Comparison of ENCODE assay signal across 20 cellular contexts in genomic region chr5:54778783-54779182, GRCh38.
A peak's percentile ranks its signal among the peaks of the same experiment; 100 is the strongest.
DNase-seq lines count a peak whose midpoint lies in the region; ATAC-seq and TF ChIP-seq lines count a peak whose summit lies in the region.
"Had no signal": no experiment of that assay in that cellular context is flagged by ENCODE, and none has a peak within 500 bp of the region (broad histone marks: within the 10 kb centered on the region; RNA-seq: fewer than 3 reads in every experiment).

No MANE protein-coding gene starts in this region.

- H4K20me1 ChIP-seq in fibroblast of lung (ENCODE audit: control insufficient read depth, extremely low read depth, insufficient read depth, low read length) (no peaks in the 10 kb centered on the region), osteoblast (ENCODE audit: insufficient read depth, low read length) (no peaks in the 10 kb centered on the region)
- H4K20me1 ChIP-seq: BLaER1 had no signal

- H3K27me3 Mint-ChIP-seq in HFFc6 (ENCODE audit: insufficient read depth) = peaks cover 3% of the 10 kb centered on the region
- peaks cover 22% of the 10 kb centered on the region for H3K27me3 Mint-ChIP-seq in activated T-helper 17 cell treated with anti-CD3 and anti-CD28 coated beads, Interleukin-2, amount 50 U/mL, for 72 hours
- peaks cover 18% of the 10 kb centered on the region for H3K27me3 Mint-ChIP-seq in activated CD8-positive, alpha-beta memory T cell treated with anti-CD3 and anti-CD28 coated beads, Interleukin-2, amount 10 ng/mL, durations not matched to agents 7 days and 5 days

- H3K79me2 ChIP-seq in fibroblast of lung (ENCODE audit: control insufficient read depth, insufficient read depth, low read length) (no peaks in the 10 kb centered on the region), osteoblast (ENCODE audit: insufficient read depth, low read length) (no peaks in the 10 kb centered on the region)

- no peak overlapping the region for H3K9ac ChIP-seq in fibroblast of lung (ENCODE audit: insufficient read depth, low read length)
- H3K9ac ChIP-seq: BLaER1 had no signal

- H3K36me3 Mint-ChIP-seq in HFFc6 (ENCODE audit: low read depth) = no peaks in the 10 kb centered on the region; the same call in 1 of the 2 replicates
- H3K36me3 Mint-ChIP-seq in activated T-helper 17 cell treated with anti-CD3 and anti-CD28 coated beads, Interleukin-2, amount 50 U/mL, for 72 hours (ENCODE audit: low read depth) = no peaks in the 10 kb centered on the region
- peaks cover 10% of the 10 kb centered on the region for H3K36me3 Mint-ChIP-seq in activated CD8-positive, alpha-beta memory T cell treated with anti-CD3 and anti-CD28 coated beads, Interleukin-2, amount 10 ng/mL, durations not matched to agents 7 days and 5 days
- H3K36me3 Mint-ChIP-seq: CD14-positive monocyte; CD4-positive, alpha-beta memory T cell had no signal

- H3K9me3 ChIP-seq in fibroblast of lung (ENCODE audit: control insufficient read depth, insufficient read depth, low read depth, low read length) (no peaks in the 10 kb centered on the region), osteoblast (ENCODE audit: low read depth, low read length) (no peaks in the 10 kb centered on the region)

- DNase-seq in NCI-H82 (lab: John Stamatoyannopoulos, UW) = peak; percentile 38
- no peak for DNase-seq in NCI-H82 treated with DMSO at 0.1 percent for 48 hours (lab: John Stamatoyannopoulos, UW; ENCODE audit: unreplicated experiment)
- peak; percentile 27 for DNase-seq in HFFc6
- no peak for DNase-seq in fibroblast of lung (ENCODE audit: low read depth in 2 of 2)
- no peak for DNase-seq in osteoblast (ENCODE audit: insufficient read length, low spot score, missing footprints)
- no peak for DNase-seq in activated CD8-positive, alpha-beta memory T cell treated with anti-CD3 and anti-CD28 coated beads, Interleukin-2, amount 10 ng/mL, durations not matched to agents 7 days and 5 days
- DNase-seq: CD4-positive, alpha-beta memory T cell; DMS153; DMS79; GF-D8; GOT3; H7 had no signal

- H3K36me3 ChIP-seq in fibroblast of lung (ENCODE audit: control insufficient read depth, insufficient read depth, low read length) = no peaks in the 10 kb centered on the region
- no peaks in the 10 kb centered on the region for H3K36me3 ChIP-seq in osteoblast (ENCODE audit: insufficient read depth, low read length)
- H3K36me3 ChIP-seq: BLaER1 had no signal

- CTCF ChIA-PET in activated CD8-positive, alpha-beta memory T cell treated with anti-CD3 and anti-CD28 coated beads, Interleukin-2, amount 10 ng/mL, durations not matched to agents 7 days and 5 days (lab: Charles Lee) = no interaction called here

- H2AFZ ChIP-seq in fibroblast of lung (ENCODE audit: low read length) (peak overlapping the region; percentile 15), osteoblast (ENCODE audit: low read length) (peak overlapping the region; percentile 31)

- peaks cover 8% of the 10 kb centered on the region; the same call in 1 of the 2 replicates for H3K4me1 Mint-ChIP-seq in HFFc6 (ENCODE audit: low read depth)
- no peaks in the 10 kb centered on the region for H3K4me1 Mint-ChIP-seq in activated T-helper 17 cell treated with anti-CD3 and anti-CD28 coated beads, Interleukin-2, amount 50 U/mL, for 72 hours
- H3K4me1 Mint-ChIP-seq in activated CD8-positive, alpha-beta memory T cell treated with anti-CD3 and anti-CD28 coated beads, Interleukin-2, amount 10 ng/mL, durations not matched to agents 7 days and 5 days = no peaks in the 10 kb centered on the region
- H3K4me1 Mint-ChIP-seq: CD4-positive, alpha-beta memory T cell had no signal

- H3K27ac ChIP-seq in fibroblast of lung (ENCODE audit: insufficient read depth, low read length) (no peak overlapping the region), osteoblast (ENCODE audit: low read depth, low read length) (no peak overlapping the region)
- H3K27ac ChIP-seq: 22Rv1, A549, BLaER1 had no signal

- H3K4me2 ChIP-seq in fibroblast of lung (ENCODE audit: extremely low read depth, insufficient read depth, low read length) (no peak overlapping the region), osteoblast (ENCODE audit: insufficient read depth, low read length) (no peak overlapping the region)
- H3K4me2 ChIP-seq: A549, BLaER1 had no signal

- H3K4me3 ChIP-seq in fibroblast of lung (replicated peaks in 1 of 4; ENCODE audit: control extremely low read depth in 1 of 4, insufficient read depth in 1 of 4, low read depth in 3 of 4, low read length in 4 of 4) (no peak overlapping the region), osteoblast (ENCODE audit: insufficient read depth, low read length) (no peak overlapping the region)
- H3K4me3 ChIP-seq: A549, BLaER1 had no signal

- H3K27me3 ChIP-seq in fibroblast of lung (ENCODE audit: control insufficient read depth, insufficient read depth, low read length) (no peaks in the 10 kb centered on the region), osteoblast (ENCODE audit: insufficient read depth, low read length) (no peaks in the 10 kb centered on the region)
- H3K27me3 ChIP-seq: BLaER1 had no signal

- no peak for ATAC-seq in activated T-helper 17 cell treated with anti-CD3 and anti-CD28 coated beads, Interleukin-2, amount 50 U/mL, for 72 hours (replicated peaks)
- no peak for ATAC-seq in activated CD8-positive, alpha-beta memory T cell treated with anti-CD3 and anti-CD28 coated beads, Interleukin-2, amount 10 ng/mL, durations not matched to agents 7 days and 5 days
- ATAC-seq in HG02852 (IDR thresholded peaks at IDR 0.05; ENCODE audit: unreplicated experiment) = no peak
- ATAC-seq: A549, HCT116, HepG2 had no signal

- H3K27ac Mint-ChIP-seq in HFFc6 = no peak overlapping the region
- no peak overlapping the region for H3K27ac Mint-ChIP-seq in activated T-helper 17 cell treated with anti-CD3 and anti-CD28 coated beads, Interleukin-2, amount 50 U/mL, for 72 hours
- no peak overlapping the region for H3K27ac Mint-ChIP-seq in activated CD8-positive, alpha-beta memory T cell treated with anti-CD3 and anti-CD28 coated beads, Interleukin-2, amount 10 ng/mL, durations not matched to agents 7 days and 5 days
- H3K27ac Mint-ChIP-seq: CD14-positive monocyte had no signal

- H3K9me3 Mint-ChIP-seq in HFFc6 = no peaks in the 10 kb centered on the region
- H3K9me3 Mint-ChIP-seq in activated T-helper 17 cell treated with anti-CD3 and anti-CD28 coated beads, Interleukin-2, amount 50 U/mL, for 72 hours = no peaks in the 10 kb centered on the region
- H3K9me3 Mint-ChIP-seq in activated CD8-positive, alpha-beta memory T cell treated with anti-CD3 and anti-CD28 coated beads, Interleukin-2, amount 10 ng/mL, durations not matched to agents 7 days and 5 days (ENCODE audit: low read depth) = peaks cover 9% of the 10 kb centered on the region

- H3K4me1 ChIP-seq in fibroblast of lung (ENCODE audit: control insufficient read depth, extremely low read depth, insufficient read depth, low read length) = no peaks in the 10 kb centered on the region
- H3K4me1 ChIP-seq in osteoblast (ENCODE audit: insufficient read depth, low read length) = peaks cover 5% of the 10 kb centered on the region
- H3K4me1 ChIP-seq: A549, BLaER1 had no signal

- TF ChIP-seq CTCF in HFFc6 (IDR thresholded peaks at IDR 0.05) (no peak), fibroblast of lung (conservative IDR thresholded peaks at IDR 0.05 in 1 of 2, IDR thresholded peaks at IDR 0.05 in 1 of 2; ENCODE audit: low read depth in 1 of 2, low read length in 2 of 2) (no peak), osteoblast (IDR thresholded peaks at IDR 0.05; ENCODE audit: extremely low read depth, low read depth, low read length) (no peak)

- H3K4me3 Mint-ChIP-seq in HFFc6 = no peak overlapping the region
- H3K4me3 Mint-ChIP-seq in activated T-helper 17 cell treated with anti-CD3 and anti-CD28 coated beads, Interleukin-2, amount 50 U/mL, for 72 hours = no peak overlapping the region
- H3K4me3 Mint-ChIP-seq in activated CD8-positive, alpha-beta memory T cell treated with anti-CD3 and anti-CD28 coated beads, Interleukin-2, amount 10 ng/mL, durations not matched to agents 7 days and 5 days = no peak overlapping the region
- H3K4me3 Mint-ChIP-seq: CD14-positive monocyte; CD4-positive, alpha-beta memory T cell had no signal

Comparison
In these comparisons a context has a peak if more than half of its experiments do, and no peak if none do; other contexts are left out.
1. DNase-seq: peak in NCI-H82 (single experiment) and HFFc6 (single experiment); none in NCI-H82 treated with DMSO at 0.1 percent for 48 hours (single experiment), fibroblast of lung (0 of 2), osteoblast (single experiment) and activated CD8-positive, alpha-beta memory T cell treated with anti-CD3 and anti-CD28 coated beads, Interleukin-2, amount 10 ng/mL, durations not matched to agents 7 days and 5 days (single experiment).